31 cellular contexts compared by ENCODE assay signal in genomic region chr12:1970331-1970900, GRCh38. TPM values are rescaled to one million over a fixed set of nuclear protein-coding genes. Genes with fewer than 3 reads are reported as not detected.
DNase-seq lines count a peak whose midpoint lies in the region; ATAC-seq and TF ChIP-seq lines count a peak whose summit lies in the region.
"Had no signal": no experiment of that assay in that cellular context is flagged by ENCODE, and none has a peak within 500 bp of the region (broad histone marks: within the 10 kb centered on the region; RNA-seq: fewer than 3 reads in every experiment).

No MANE protein-coding gene starts in this region.

- peak overlapping the region; percentile 8 for H3K4me2 ChIP-seq in hepatocyte
- H3K4me2 ChIP-seq in smooth muscle cell, result peak overlapping the region; percentile 81
- H3K4me2 ChIP-seq: A549 had no signal

- H3K9me2 ChIP-seq in hepatocyte (replicated peaks; ENCODE audit: insufficient read depth), result no peaks in the 10 kb centered on the region

- intact Hi-C loops in activated T-helper 1 cell treated with anti-CD3 and anti-CD28 coated beads, Interleukin-12 subunit alpha, Interleukin-12 subunit beta, Interleukin-2, Interleukin-4 antibody, amounts not matched to agents 30 ng/mL and 10 ng/mL and 1 ng/mL, durations not matched to agents 14 hours and 24 hours and 36 hours (cut with micrococcal nuclease), result no loop called here

- H3K79me2 ChIP-seq in hepatocyte (peaks cover 4% of the 10 kb centered on the region), smooth muscle cell (ENCODE audit: low read depth) (peaks cover 7% of the 10 kb centered on the region)

- H2AFZ ChIP-seq in hepatocyte, result no peak overlapping the region
- no peak overlapping the region for H2AFZ ChIP-seq in smooth muscle cell (ENCODE audit: low read depth)

- no peak for ATAC-seq in HG02571 (IDR thresholded peaks at IDR 0.05; ENCODE audit: unreplicated experiment)
- ATAC-seq: A549; body of pancreas; CD8-positive, alpha-beta T cell; naive thymus-derived CD4-positive, alpha-beta T cell; Panc1 had no signal

- TF ChIP-seq CTCF in fibroblast of pulmonary artery (IDR thresholded peaks at IDR 0.05; ENCODE audit: low read length, missing control alignments) (no peak), hepatocyte (IDR thresholded peaks at IDR 0.05; ENCODE audit: poor library complexity) (no peak), smooth muscle cell (IDR thresholded peaks at IDR 0.05; ENCODE audit: borderline replicate concordance, insufficient read depth, poor library complexity, severe bottlenecking) (no peak)

- H3K27ac Mint-ChIP-seq in activated T-helper 1 cell treated with anti-CD3 and anti-CD28 coated beads, Interleukin-12 subunit alpha, Interleukin-12 subunit beta, Interleukin-2, Interleukin-4 antibody, amounts not matched to agents 30 ng/mL and 10 ng/mL and 1 ng/mL, durations not matched to agents 14 hours and 24 hours and 36 hours, result no peak overlapping the region
- H3K27ac Mint-ChIP-seq: activated CD4-positive, alpha-beta T cell treated with anti-CD3 and anti-CD28 coated beads, Interleukin-2, amount 10 ng/mL, durations not matched to agents 24 days and 14 days; activated T-cell treated with anti-CD3 and anti-CD28 coated beads, Interleukin-2, amount 50 U/mL, for 24 hours; B cell; CD8-positive, alpha-beta T cell; IgD-negative memory B cell had no signal

- H3K9ac ChIP-seq in smooth muscle cell (ENCODE audit: low read depth), result no peak overlapping the region

- H3K4me1 ChIP-seq in hepatocyte (ENCODE audit: insufficient read depth) (peaks cover 10% of the 10 kb centered on the region), smooth muscle cell (ENCODE audit: low read depth) (peaks cover 23% of the 10 kb centered on the region)
- H3K4me1 ChIP-seq: A549 had no signal

- H3K36me3 ChIP-seq in hepatocyte (replicated peaks; ENCODE audit: insufficient read depth, low read depth) (no peaks in the 10 kb centered on the region), smooth muscle cell (ENCODE audit: low read depth) (no peaks in the 10 kb centered on the region)
- H3K36me3 ChIP-seq: WERI-Rb-1 had no signal

- no peaks in the 10 kb centered on the region for H4K20me1 ChIP-seq in hepatocyte (ENCODE audit: insufficient read depth, poor library complexity, severe bottlenecking)
- H4K20me1 ChIP-seq in smooth muscle cell (ENCODE audit: low read depth), result peaks cover 24% of the 10 kb centered on the region

- H3K36me3 Mint-ChIP-seq in activated T-helper 1 cell treated with anti-CD3 and anti-CD28 coated beads, Interleukin-12 subunit alpha, Interleukin-12 subunit beta, Interleukin-2, Interleukin-4 antibody, amounts not matched to agents 30 ng/mL and 10 ng/mL and 1 ng/mL, durations not matched to agents 14 hours and 24 hours and 36 hours (ENCODE audit: low read depth), result peaks cover 1% of the 10 kb centered on the region

- H3K9me3 ChIP-seq in hepatocyte (ENCODE audit: low read depth) (no peaks in the 10 kb centered on the region), smooth muscle cell (replicated peaks; ENCODE audit: low read depth) (no peaks in the 10 kb centered on the region)
- H3K9me3 ChIP-seq: A549, body of pancreas, spleen had no signal

- 70% methylated on average over 3 of the region's 3 CpGs for WGBS in hepatocyte (ENCODE audit: low lambda C conversion rate, missing lambda C conversion rate)
- 26% methylated on average over 3 of the region's 3 CpGs for WGBS in smooth muscle cell (ENCODE audit: low lambda C conversion rate)

- no peaks in the 10 kb centered on the region for H3K9me3 Mint-ChIP-seq in activated T-helper 1 cell treated with anti-CD3 and anti-CD28 coated beads, Interleukin-12 subunit alpha, Interleukin-12 subunit beta, Interleukin-2, Interleukin-4 antibody, amounts not matched to agents 30 ng/mL and 10 ng/mL and 1 ng/mL, durations not matched to agents 14 hours and 24 hours and 36 hours
- H3K9me3 Mint-ChIP-seq: activated CD4-positive, alpha-beta T cell treated with anti-CD3 and anti-CD28 coated beads, Interleukin-2, amount 10 ng/mL, durations not matched to agents 24 days and 14 days; activated T-cell treated with anti-CD3 and anti-CD28 coated beads, Interleukin-2, amount 50 U/mL, for 24 hours; CD8-positive, alpha-beta T cell; IgD-negative memory B cell; naive thymus-derived CD4-positive, alpha-beta T cell had no signal

- no peaks in the 10 kb centered on the region for H3K27me3 Mint-ChIP-seq in activated T-helper 1 cell treated with anti-CD3 and anti-CD28 coated beads, Interleukin-12 subunit alpha, Interleukin-12 subunit beta, Interleukin-2, Interleukin-4 antibody, amounts not matched to agents 30 ng/mL and 10 ng/mL and 1 ng/mL, durations not matched to agents 14 hours and 24 hours and 36 hours (ENCODE audit: insufficient read depth)
- H3K27me3 Mint-ChIP-seq: activated CD4-positive, alpha-beta T cell treated with anti-CD3 and anti-CD28 coated beads, Interleukin-2, amount 10 ng/mL, durations not matched to agents 24 days and 14 days; activated T-cell treated with anti-CD3 and anti-CD28 coated beads, Interleukin-2, amount 50 U/mL, for 24 hours; B cell; IgD-negative memory B cell; naive thymus-derived CD4-positive, alpha-beta T cell had no signal

- H3K27ac ChIP-seq in hepatocyte (no peak overlapping the region), smooth muscle cell (ENCODE audit: low read depth) (no peak overlapping the region)
- H3K27ac ChIP-seq: A549, body of pancreas, epithelial cell of prostate, spleen, WERI-Rb-1 had no signal

- H3K4me3 ChIP-seq in fibroblast of pulmonary artery (replicated peaks; ENCODE audit: low read depth, low read length) (no peak overlapping the region), hepatocyte (no peak overlapping the region), smooth muscle cell (no peak overlapping the region)
- H3K4me3 ChIP-seq: A549, body of pancreas, spleen had no signal

- DNase-seq in EH (ENCODE audit: low read depth) (peak; percentile 27), fibroblast of pulmonary artery (ENCODE audit: low read depth) (peak; percentile 8), hepatocyte (ENCODE audit: low spot score) (no peak), smooth muscle cell (lab: John Stamatoyannopoulos, UW; ENCODE audit: unreplicated experiment) (no peak), HK-2 (ENCODE audit: unreplicated experiment) (no peak), kidney glomerular epithelial cell (lab: John Stamatoyannopoulos, UW) (no peak)
- DNase-seq in activated T-helper 1 cell treated with anti-CD3 and anti-CD28 coated beads, Interleukin-12 subunit alpha, Interleukin-12 subunit beta, Interleukin-2, Interleukin-4 antibody, amounts not matched to agents 30 ng/mL and 10 ng/mL and 1 ng/mL, durations not matched to agents 14 hours and 24 hours and 36 hours (ENCODE audit: low spot score), result no peak
- DNase-seq: activated CD4-positive, alpha-beta T cell treated with anti-CD3 and anti-CD28 coated beads, Interleukin-2, amount 10 ng/mL, durations not matched to agents 24 days and 14 days; activated naive CD4-positive, alpha-beta T cell; activated T-cell treated with anti-CD3 and anti-CD28 coated beads, Interleukin-2, amount 50 U/mL, for 24 hours; body of pancreas; CD8-positive, alpha-beta T cell; effector CD8-positive, alpha-beta T cell; EL; foreskin fibroblast; naive thymus-derived CD4-positive, alpha-beta T cell; NCI-H1092 treated with DMSO at 0.1 percent for 48 hours; NCI-H1930; NCI-H2227 treated with DMSO at 0.1 percent for 48 hours; NCI-H69; spleen; stimulated activated CD4-positive, alpha-beta T cell treated with anti-CD3 and anti-CD28 coated beads, Interleukin-2, amount 100 ng/mL, for 48 hours; T1000; WERI-Rb-1 had no signal

- H3K27me3 ChIP-seq in hepatocyte (no peaks in the 10 kb centered on the region), smooth muscle cell (ENCODE audit: low read depth) (no peaks in the 10 kb centered on the region)
- H3K27me3 ChIP-seq: body of pancreas, spleen had no signal

- H3F3A ChIP-seq in smooth muscle cell (ENCODE audit: low read depth), result peaks cover 4% of the 10 kb centered on the region

- no peak overlapping the region for H3K4me3 Mint-ChIP-seq in activated T-helper 1 cell treated with anti-CD3 and anti-CD28 coated beads, Interleukin-12 subunit alpha, Interleukin-12 subunit beta, Interleukin-2, Interleukin-4 antibody, amounts not matched to agents 30 ng/mL and 10 ng/mL and 1 ng/mL, durations not matched to agents 14 hours and 24 hours and 36 hours
- H3K4me3 Mint-ChIP-seq: activated CD4-positive, alpha-beta T cell treated with anti-CD3 and anti-CD28 coated beads, Interleukin-2, amount 10 ng/mL, durations not matched to agents 24 days and 14 days; activated T-cell treated with anti-CD3 and anti-CD28 coated beads, Interleukin-2, amount 50 U/mL, for 24 hours; B cell; CD8-positive, alpha-beta T cell; IgD-negative memory B cell; naive thymus-derived CD4-positive, alpha-beta T cell had no signal

- no peaks in the 10 kb centered on the region for H3K4me1 Mint-ChIP-seq in activated T-helper 1 cell treated with anti-CD3 and anti-CD28 coated beads, Interleukin-12 subunit alpha, Interleukin-12 subunit beta, Interleukin-2, Interleukin-4 antibody, amounts not matched to agents 30 ng/mL and 10 ng/mL and 1 ng/mL, durations not matched to agents 14 hours and 24 hours and 36 hours (ENCODE audit: low read depth)
- H3K4me1 Mint-ChIP-seq: activated CD4-positive, alpha-beta T cell treated with anti-CD3 and anti-CD28 coated beads, Interleukin-2, amount 10 ng/mL, durations not matched to agents 24 days and 14 days; B cell had no signal

RNA-seq across cellular contexts. Expression of gene DCP1B, which starts 33.8 kb away (rescaled TPM):
- total RNA-seq in hepatocyte, result 13.4 and 22.8 TPM in 2 replicates
- 16.7 and 20.9 TPM in 2 replicates for polyA plus RNA-seq in hepatocyte
- total RNA-seq in smooth muscle cell, result 25.3 and 34.9 TPM in 2 replicates
- polyA plus RNA-seq in smooth muscle cell, result 29.9 and 38.1 TPM in 2 replicates
- 8.8 and 9.8 TPM in 2 replicates for total RNA-seq in activated T-helper 1 cell treated with anti-CD3 and anti-CD28 coated beads, Interleukin-12 subunit alpha, Interleukin-12 subunit beta, Interleukin-2, Interleukin-4 antibody, amounts not matched to agents 30 ng/mL and 10 ng/mL and 1 ng/mL, durations not matched to agents 14 hours and 24 hours and 36 hours

RNA-seq across cellular contexts. Expression of gene CACNA2D4, which starts 52.0 kb away (rescaled TPM):
- 1.3 and 4.7 TPM in 2 replicates for total RNA-seq in hepatocyte
- polyA plus RNA-seq in hepatocyte, result 2.1 and 5.7 TPM in 2 replicates
- 0.04 TPM in 1 of 2 replicates, not detected in the other for total RNA-seq in smooth muscle cell
- 0.43 and 0.98 TPM in 2 replicates for polyA plus RNA-seq in smooth muscle cell
- 6.1 and 6.3 TPM in 2 replicates for total RNA-seq in activated T-helper 1 cell treated with anti-CD3 and anti-CD28 coated beads, Interleukin-12 subunit alpha, Interleukin-12 subunit beta, Interleukin-2, Interleukin-4 antibody, amounts not matched to agents 30 ng/mL and 10 ng/mL and 1 ng/mL, durations not matched to agents 14 hours and 24 hours and 36 hours
- total RNA-seq: H4 had no signal
- polyA plus RNA-seq: A549 had no signal

Comparison
In these comparisons a context has a peak if more than half of its experiments do, and no peak if none do; other contexts are left out.
1. DNase-seq: peak in EH (single experiment) and fibroblast of pulmonary artery (single experiment); none in hepatocyte (single experiment), smooth muscle cell (single experiment), HK-2 (single experiment), kidney glomerular epithelial cell (single experiment) and activated T-helper 1 cell treated with anti-CD3 and anti-CD28 coated beads, Interleukin-12 subunit alpha, Interleukin-12 subunit beta, Interleukin-2, Interleukin-4 antibody, amounts not matched to agents 30 ng/mL and 10 ng/mL and 1 ng/mL, durations not matched to agents 14 hours and 24 hours and 36 hours (single experiment).